1 cellular context compared by ENCODE assay signal in the genomic region with DNA sequence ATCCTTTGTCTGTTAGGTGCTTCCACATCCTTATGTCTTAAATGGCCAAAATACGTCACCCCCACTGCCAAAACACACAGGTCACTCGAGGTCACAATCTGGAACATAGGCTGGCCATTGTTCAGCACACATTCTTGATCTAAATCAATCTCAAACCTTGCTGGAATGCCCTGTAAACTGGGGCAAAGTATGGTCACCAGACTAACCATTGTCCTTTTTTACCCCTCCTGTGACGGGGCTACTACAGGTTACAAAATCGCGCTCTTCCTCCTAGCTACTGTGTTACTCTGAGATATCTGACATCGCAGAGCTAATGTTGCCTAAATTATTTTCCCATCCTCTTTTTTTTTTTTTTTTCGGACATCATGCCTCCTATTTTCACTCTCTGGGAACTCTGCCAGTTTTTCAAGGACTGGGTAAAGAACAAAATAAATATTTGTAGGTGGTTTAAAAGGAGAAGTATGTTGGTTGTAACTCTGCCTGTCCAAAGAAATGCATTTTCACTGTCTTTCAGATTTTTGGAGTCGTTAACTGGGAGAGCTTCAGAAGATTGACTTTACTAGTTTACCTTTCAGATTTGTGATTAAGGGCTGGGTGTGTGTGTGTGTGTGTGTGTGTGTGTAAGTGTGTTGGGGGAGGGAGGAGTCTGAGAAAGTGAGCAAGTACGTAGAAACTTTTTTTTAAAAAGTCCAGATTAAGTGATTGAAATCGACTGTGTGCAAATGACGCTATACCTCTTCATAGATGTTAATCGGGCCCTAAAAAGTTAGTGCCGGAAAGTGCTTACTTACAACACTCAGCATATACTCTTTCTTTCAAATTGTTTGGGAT.
TF ChIP-seq lines count a peak whose summit lies in the region.

No MANE protein-coding gene starts in this region.

TF ChIP-seq in H1, 55 proteins besides CTCF, POLR2A, EP300 and RAD21:
- TF ChIP-seq USF2 (IDR thresholded peaks at IDR 0.05; ENCODE audit: low read length) = no peak
- no peak for TF ChIP-seq FOSL1 (IDR thresholded peaks at IDR 0.05; ENCODE audit: insufficient read depth, low read depth, low read length)
- no peak for TF ChIP-seq ZNF274 (IDR thresholded peaks at IDR 0.05; ENCODE audit: borderline replicate concordance, extremely low read depth, low read length)
- no peak for TF ChIP-seq CTBP2 (IDR thresholded peaks at IDR 0.05; ENCODE audit: borderline replicate concordance, insufficient read depth, insufficient read length, low read length)
